21 cellular contexts compared by ENCODE assay signal in genomic region chr10:95284807-95285206, GRCh38. TPM values are rescaled to one million over a fixed set of nuclear protein-coding genes. Genes with fewer than 3 reads are reported as not detected.
DNase-seq lines count a peak whose midpoint lies in the region; ATAC-seq, FAIRE-seq and TF ChIP-seq lines count a peak whose summit lies in the region.
"Had no signal": no experiment of that assay in that cellular context is flagged by ENCODE, and none has a peak within 500 bp of the region (broad histone marks: within the 10 kb centered on the region; RNA-seq: fewer than 3 reads in every experiment).

No MANE protein-coding gene starts in this region.

- DNase-seq in GM12878 (ENCODE audit: low read depth, low spot score) (no peak), NCI-H510A (lab: John Stamatoyannopoulos, UW) (no peak), GM03348 (ENCODE audit: low spot score) (no peak), kidney glomerular epithelial cell (lab: John Stamatoyannopoulos, UW) (no peak)
- DNase-seq: activated CD4-positive, alpha-beta T cell treated with anti-CD3 and anti-CD28 coated beads, Interleukin-2, amount 10 ng/mL, durations not matched to agents 7 days and 5 days; activated CD8-positive, alpha-beta memory T cell treated with anti-CD3 and anti-CD28 coated beads, Interleukin-2, amount 50 U/mL, for 4 hours; activated gamma-delta T cell treated with Interleukin-2 at 50 U/mL for 16 hours; caudate nucleus; DMS79; dorsolateral prefrontal cortex; foreskin melanocyte; midbrain; NCI-H1105; NCI-H2081 treated with DMSO at 0.1 percent for 48 hours; substantia nigra had no signal

- intact Hi-C loops in GM12878 (cut with micrococcal nuclease; ENCODE audit: unreplicated experiment) = loop anchor here (1.0 to 5.0 kb wide), 2 partner anchors 78 to 103 kb away; no protein-coding TSS in a partner anchor

- H3K36me3 ChIP-seq in GM12878 (ENCODE audit: control insufficient read depth in 2 of 2, insufficient read depth in 2 of 2, low read length in 1 of 2) = peaks cover 0 to 11% of the 10 kb centered on the region in 2 experiments; a peak in 1 of 4 replicates
- H3K36me3 ChIP-seq: prostate gland had no signal

- peak overlapping the region; percentile 74 for H3K27ac Mint-ChIP-seq in stimulated activated memory B cell treated with anti-CD40 and anti-IgM and Interleukin-4, amounts not matched to agents 10 μg/mL and 1 μg/mL and 100 μg/mL, for 72 hours
- H3K27ac Mint-ChIP-seq: activated CD4-positive, alpha-beta T cell treated with anti-CD3 and anti-CD28 coated beads, Interleukin-2, amount 10 ng/mL, durations not matched to agents 7 days and 5 days had no signal

- SMC1A ChIA-PET in GM12878 (lab: Charles Lee; ENCODE audit: uncharacterized antibody, unreplicated experiment) = interaction anchor here (0.6 to 14.9 kb wide), 12 partner anchors 6 to 89 kb away, joined by 3 to 313 read pairs (median 6); no protein-coding TSS in a partner anchor

- peaks cover 88% of the 10 kb centered on the region for H3K4me1 Mint-ChIP-seq in stimulated activated memory B cell treated with anti-CD40 and anti-IgM and Interleukin-4, amounts not matched to agents 10 μg/mL and 1 μg/mL and 100 μg/mL, for 72 hours

- 37% methylated on average over 3 of the region's 3 CpGs for WGBS in GM12878 (ENCODE audit: insufficient coverage, insufficient replicate concordance, low lambda C conversion rate, missing lambda C conversion rate)

- H4K20me1 ChIP-seq in GM12878 (ENCODE audit: control insufficient read depth, insufficient read depth) = peaks cover 23% of the 10 kb centered on the region

- in situ Hi-C loops in GM12878 (cut with MboI) = loop anchor here (10.0 kb wide), 1 partner anchor 990 kb away; the partner anchor contains the start of gene BLNK

- peak; percentile 64 for FAIRE-seq in GM12878 (lab: Jason Lieb, UNC)

- no peaks in the 10 kb centered on the region for H3K36me3 Mint-ChIP-seq in stimulated activated memory B cell treated with anti-CD40 and anti-IgM and Interleukin-4, amounts not matched to agents 10 μg/mL and 1 μg/mL and 100 μg/mL, for 72 hours

- ATAC-seq in GM18498 (IDR thresholded peaks at IDR 0.05; ENCODE audit: unreplicated experiment) (peak; percentile 59), HG02588 (IDR thresholded peaks at IDR 0.05; ENCODE audit: unreplicated experiment) (peak; percentile 41), GM12878 (peak; percentile 53)
- no peak for ATAC-seq in stimulated activated memory B cell treated with anti-CD40 and anti-IgM and Interleukin-4, amounts not matched to agents 10 μg/mL and 1 μg/mL and 100 μg/mL, for 72 hours
- ATAC-seq: HCT116 had no signal

- BruUV-seq in GM12878 (replicated peaks; lab: Mats Ljungman, UMichigan) = no TSS peak

- H3K9me3 Mint-ChIP-seq in stimulated activated memory B cell treated with anti-CD40 and anti-IgM and Interleukin-4, amounts not matched to agents 10 μg/mL and 1 μg/mL and 100 μg/mL, for 72 hours = no peaks in the 10 kb centered on the region
- H3K9me3 Mint-ChIP-seq: activated CD4-positive, alpha-beta T cell treated with anti-CD3 and anti-CD28 coated beads, Interleukin-2, amount 10 ng/mL, durations not matched to agents 7 days and 5 days; neural crest cell had no signal

- peak; percentile 36; the same call in 1 of the 2 replicates for TF ChIP-seq RAD21 in GM12878 (IDR thresholded peaks at IDR 0.05; ENCODE audit: insufficient read depth, low read depth, low read length)

- H3K9ac ChIP-seq in GM12878 (ENCODE audit: control insufficient read depth, insufficient read depth, low read length) = peak overlapping the region; percentile 49; the same call in 1 of the 2 replicates

- H3K27ac ChIP-seq in GM12878 (ENCODE audit: control insufficient read depth, insufficient read depth) = peak overlapping the region; percentile 50
- H3K27ac ChIP-seq: prostate gland had no signal

- no peaks in the 10 kb centered on the region for H3K27me3 Mint-ChIP-seq in stimulated activated memory B cell treated with anti-CD40 and anti-IgM and Interleukin-4, amounts not matched to agents 10 μg/mL and 1 μg/mL and 100 μg/mL, for 72 hours

- no peak overlapping the region for H2AFZ ChIP-seq in GM12878 (ENCODE audit: control insufficient read depth, low read depth, low read length)

- POLR2A ChIA-PET in GM12878 (lab: Charles Lee) = interaction anchor here (1.1 to 1.6 kb wide), 2 partner anchors 9 to 12 kb away, joined by 5 to 7 read pairs; no protein-coding TSS in a partner anchor

- peak overlapping the region; percentile 96 for H3K4me2 ChIP-seq in GM12878 (ENCODE audit: control insufficient read depth, insufficient read depth)

- no peaks in the 10 kb centered on the region for H3K27me3 ChIP-seq in GM12878 (replicated peaks in 1 of 2; ENCODE audit: control insufficient read depth in 2 of 2, insufficient read depth in 2 of 2, low read length in 1 of 2)

- no peak for TF ChIP-seq EP300 in GM12878 (IDR thresholded peaks at IDR 0.05; ENCODE audit: borderline replicate concordance in 1 of 2, control insufficient read depth in 1 of 2, low read depth in 2 of 2, low read length in 2 of 2)

- peaks cover 99% of the 10 kb centered on the region for H3K79me2 ChIP-seq in GM12878 (ENCODE audit: control insufficient read depth, insufficient read depth, low read length)

- TF ChIP-seq CTCF in GM12878 (IDR thresholded peaks at IDR 0.05 in 2 of 3, conservative IDR thresholded peaks at IDR 0.05 in 1 of 3; ENCODE audit: control insufficient read depth in 2 of 3, extremely low read depth in 1 of 3, insufficient read depth in 1 of 3, low read depth in 3 of 3, low read length in 3 of 3) = peak; percentile 24 to 56 (median 55); a peak in 5 of 6 replicates

- peak overlapping the region; percentile 59 for H3K4me3 ChIP-seq in GM12878
- H3K4me3 ChIP-seq: dorsolateral prefrontal cortex, prostate gland had no signal

- no peaks in the 10 kb centered on the region for H3K9me3 ChIP-seq in GM12878 (replicated peaks; ENCODE audit: control insufficient read depth, insufficient read depth, low read length)
- H3K9me3 ChIP-seq: prostate gland had no signal

- CTCF ChIA-PET in GM12878 (lab: Yijun Ruan, JAX) = interaction anchor here (0.7 to 16.6 kb wide), 20 partner anchors 9 to 151 kb away, joined by 3 to 348 read pairs (median 4); no protein-coding TSS in a partner anchor

- no peak for TF ChIP-seq POLR2A in GM12878 (IDR thresholded peaks at IDR 0.05; ENCODE audit: low read depth, low read length)

- no peak overlapping the region for H3K4me3 Mint-ChIP-seq in stimulated activated memory B cell treated with anti-CD40 and anti-IgM and Interleukin-4, amounts not matched to agents 10 μg/mL and 1 μg/mL and 100 μg/mL, for 72 hours
- H3K4me3 Mint-ChIP-seq: activated CD4-positive, alpha-beta T cell treated with anti-CD3 and anti-CD28 coated beads, Interleukin-2, amount 10 ng/mL, durations not matched to agents 7 days and 5 days; neural crest cell had no signal

- RAD21 ChIA-PET in GM12878 (lab: Charles Lee; ENCODE audit: unreplicated experiment) = interaction anchor here (0.6 to 6.2 kb wide), 9 partner anchors 7 to 351 kb away, joined by 3 to 139 read pairs (median 5); no protein-coding TSS in a partner anchor

- peaks cover 22% of the 10 kb centered on the region for H3K4me1 ChIP-seq in GM12878 (ENCODE audit: control insufficient read depth, insufficient read depth, low read length)
- H3K4me1 ChIP-seq: prostate gland had no signal

TF ChIP-seq in GM12878, 131 proteins besides CTCF, POLR2A, EP300 and RAD21:
- TF ChIP-seq IKZF2 (IDR thresholded peaks at IDR 0.05) = 0 out of 4 replicates have a peak, but pooled peaks have one; percentile 13 to 18
- peak; percentile 26; the same call in 1 of the 2 replicates for TF ChIP-seq IKZF1 (conservative IDR thresholded peaks at IDR 0.05)
- TF ChIP-seq GATAD2B (conservative IDR thresholded peaks at IDR 0.05; ENCODE audit: low read depth) = no peak
- TF ChIP-seq CHD1 (IDR thresholded peaks at IDR 0.05; ENCODE audit: low read depth, low read length) = no peak
- TF ChIP-seq TCF7 (IDR thresholded peaks at IDR 0.05; ENCODE audit: borderline replicate concordance) = no peak
- peak; percentile 36; the same call in 1 of the 2 replicates for TF ChIP-seq SMC3 (IDR thresholded peaks at IDR 0.05; ENCODE audit: borderline replicate concordance, low read length)

RNA-seq across cellular contexts. Expression of gene PDLIM1, which starts 6.0 kb away (rescaled TPM):
- total RNA-seq in GM12878 (2013; cell fraction: nucleolus; rRNA removed) = 93.6 and 94.6 TPM in 2 replicates
- total RNA-seq in GM12878 (2014; rRNA removed) (86.5 and 95.7 TPM in 2 replicates), GM12878 (2014; rRNA removed; fragmentation: Illumina TruSeq; extraction: Trizol) (204 and 212 TPM in 2 replicates), GM12878 (2021) (527 and 530 TPM in 2 replicates)
- 553 TPM for polyA plus RNA-seq in GM12878 (2011; ENCODE audit: low read depth)
- polyA plus RNA-seq in GM12878 (2011; rRNA removed) (133 and 220 TPM in 2 replicates), GM12878 (2014; fragmentation: Illumina TruSeq; extraction: Trizol) (688 and 698 TPM in 2 replicates), GM12878 (2014; fragmentation: Nextera tagmentation; extraction: Ambion mirVana) (100 to 1,000 TPM; 133 to 338 TPM), GM12878 (2014; rRNA removed) (280 and 305 TPM in 2 replicates), GM12878 (2016; fragmentation: Nextera tagmentation; extraction: Ambion mirVana) (100 to 1,000 TPM; 689 to 714 TPM)
- 344 and 508 TPM in 2 replicates for polyA plus RNA-seq in GM12878 (2011; cell fraction: cytosol; rRNA removed)
- 200 and 240 TPM in 2 replicates for polyA plus RNA-seq in GM12878 (2011; cell fraction: nucleus; rRNA removed)
- polyA plus RNA-seq in GM12878 (2012) = 602 and 737 TPM in 2 replicates
- 275 and 304 TPM in 2 replicates for polyA minus RNA-seq in GM12878 (2011; rRNA and poly(A)+ RNA removed)
- 146 and 173 TPM in 2 replicates for polyA minus RNA-seq in GM12878 (2011; cell fraction: cytosol; rRNA and poly(A)+ RNA removed)
- polyA minus RNA-seq in GM12878 (2011; cell fraction: nucleus; rRNA and poly(A)+ RNA removed) = 58.8 and 86.6 TPM in 2 replicates
